In genomic region chr7:50303894-50304157, GRCh38 we compare ENCODE assay signal across 2 cellular contexts.
TF ChIP-seq lines count a peak whose summit lies in the region.

No MANE protein-coding gene starts in this region.

TF ChIP-seq in SK-N-SH, 30 proteins besides CTCF, POLR2A, EP300 and RAD21 (continued from another document):
- no peak for TF ChIP-seq NRF1 (IDR thresholded peaks at IDR 0.05; ENCODE audit: low read depth, low read length)
- no peak for TF ChIP-seq ELF1 (IDR thresholded peaks at IDR 0.05)
- no peak for TF ChIP-seq TEAD4 (IDR thresholded peaks at IDR 0.05; ENCODE audit: borderline replicate concordance, insufficient read depth)
- TF ChIP-seq REST (IDR thresholded peaks at IDR 0.05; ENCODE audit: low read depth, low read length), result no peak
TF ChIP-seq in SK-N-SH: peak in this region for 0.

TF ChIP-seq in SK-N-SH treated with all-trans-retinoic acid at 6 μM for 48 hours, 23 proteins besides CTCF, POLR2A, EP300 and RAD21 (continued from another document):
- no peak for TF ChIP-seq TSHZ2 (CRISPR knock-in tag; IDR thresholded peaks at IDR 0.05)
- TF ChIP-seq ESRRG (CRISPR knock-in tag; IDR thresholded peaks at IDR 0.05), result no peak
- no peak for TF ChIP-seq RARB (CRISPR knock-in tag; IDR thresholded peaks at IDR 0.05)
- TF ChIP-seq CSDC2 (CRISPR knock-in tag; IDR thresholded peaks at IDR 0.05), result no peak
